Comparison of ENCODE assay signal across 8 cellular contexts in genomic region chr2:61537590-61538178, GRCh38. TPM values are rescaled to one million over a fixed set of nuclear protein-coding genes. Genes with fewer than 3 reads are reported as not detected.
A peak's percentile ranks its signal among the peaks of the same experiment; 100 is the strongest.
DNase-seq lines count a peak whose midpoint lies in the region; ATAC-seq and TF ChIP-seq lines count a peak whose summit lies in the region.

No MANE protein-coding gene starts in this region.

- ATAC-seq in left cardiac atrium (no peak), lung (ENCODE audit: insufficient read depth, low FRiP score) (no peak)

- peaks cover 12% of the 10 kb centered on the region for H3K36me3 Mint-ChIP-seq in type B pancreatic cell

- H3K9me3 Mint-ChIP-seq in type B pancreatic cell: no peaks in the 10 kb centered on the region

- H3K4me1 ChIP-seq in right atrium auricular region (peaks cover 0 to 29% of the 10 kb centered on the region in 2 donors), lung (ENCODE audit: control insufficient read depth in 2 of 2, insufficient read depth in 2 of 2, low read length in 2 of 2) (peaks cover 4 to 8% of the 10 kb centered on the region in 2 donors)

- intact Hi-C loops in left cardiac atrium (cut with DNase I): loop anchor here (2.0 to 5.0 kb wide), 4 partner anchors 65 to 227 kb away; partner anchors contain the start of gene USP34 (in 1 of the 2)

- peak overlapping the region; percentile 99 for H3K4me3 Mint-ChIP-seq in type B pancreatic cell

- H3K4me3 ChIP-seq in right atrium auricular region: peak overlapping the region; percentile 81 to 84
- peak overlapping the region; percentile 66 for H3K4me3 ChIP-seq in astrocyte of the cerebellum (ENCODE audit: low read depth, low read length)
- peak overlapping the region; percentile 82 for H3K4me3 ChIP-seq in lung

- peaks cover 17% of the 10 kb centered on the region for H3K4me1 Mint-ChIP-seq in type B pancreatic cell (ENCODE audit: unreplicated experiment)

- H3K27me3 Mint-ChIP-seq in type B pancreatic cell: peaks cover 9% of the 10 kb centered on the region

- no peak for DNase-seq in right atrium auricular region (ENCODE audit: low spot score)
- DNase-seq in left cardiac atrium: no peak
- no peak for DNase-seq in astrocyte of the cerebellum (ENCODE audit: low read depth)
- DNase-seq in lung (ENCODE audit: low spot score): peak; percentile 45
- no peak for DNase-seq in type B pancreatic cell (ENCODE audit: extremely low spot score, unreplicated experiment)
- DNase-seq in GM19238 (ENCODE audit: insufficient read length, low spot score): no peak
- DNase-seq in SIG-M5 treated with dmso at 0.1 percent for 504 hours (lab: John Stamatoyannopoulos, UW; ENCODE audit: unreplicated experiment): no peak
- no peak for DNase-seq in activated gamma-delta T cell treated with Interleukin-2 at 50 U/mL for 16 hours

- H3K27me3 ChIP-seq in right atrium auricular region (no peaks in the 10 kb centered on the region), lung (ENCODE audit: control insufficient read depth, insufficient read depth) (no peaks in the 10 kb centered on the region)

- in situ Hi-C loops in astrocyte of the cerebellum (cut with HindIII; ENCODE audit: low sequenced_read_pairs): no loop called here

- peak overlapping the region; percentile 100 for H3K27ac Mint-ChIP-seq in type B pancreatic cell

- H3K27ac ChIP-seq in right atrium auricular region (peak overlapping the region; percentile 96 to 98), lung (ENCODE audit: low read depth in 1 of 2, low read length in 1 of 2) (peak overlapping the region; percentile 92 to 95)

- WGBS in lung, 2 donors: 1% methylated on average over 12 to 25 of the region's 25 CpGs

- H3K9me3 ChIP-seq in right atrium auricular region (no peaks in the 10 kb centered on the region), lung (ENCODE audit: control insufficient read depth in 2 of 2, insufficient read depth in 1 of 2, low read length in 1 of 2) (no peaks in the 10 kb centered on the region)

- H3K36me3 ChIP-seq in right atrium auricular region: no peaks in the 10 kb centered on the region
- H3K36me3 ChIP-seq in lung (ENCODE audit: control insufficient read depth in 2 of 2, insufficient read depth in 2 of 2, low read length in 2 of 2): no peaks in the 10 kb centered on the region

- no peak for TF ChIP-seq CTCF in right atrium auricular region (IDR thresholded peaks at IDR 0.05)
- TF ChIP-seq CTCF in astrocyte of the cerebellum (IDR thresholded peaks at IDR 0.05; ENCODE audit: low read depth, low read length, missing control alignments): no peak
- TF ChIP-seq CTCF in lung (IDR thresholded peaks at IDR 0.05; ENCODE audit: control extremely low read depth, extremely low read depth): no peak
- TF ChIP-seq CTCF in type B pancreatic cell (conservative IDR thresholded peaks at IDR 0.05): no peak

RNA-seq across cellular contexts. Expression of gene XPO1, which starts 0.5 kb away (rescaled TPM):
- total RNA-seq in right atrium auricular region (10 to 100 TPM; 44.7 to 56.1 TPM), left cardiac atrium (10 to 100 TPM; 70.9 to 75.2 TPM), lung (100 to 1,000 TPM; 112 to 568 TPM), type B pancreatic cell (ENCODE audit: low replicate concordance) (132 and 227 TPM in 2 replicates)
- 10 to 100 TPM; 57.9 to 59.6 TPM for polyA plus RNA-seq in lung
